23 cellular contexts compared by ENCODE assay signal in the genomic region with DNA sequence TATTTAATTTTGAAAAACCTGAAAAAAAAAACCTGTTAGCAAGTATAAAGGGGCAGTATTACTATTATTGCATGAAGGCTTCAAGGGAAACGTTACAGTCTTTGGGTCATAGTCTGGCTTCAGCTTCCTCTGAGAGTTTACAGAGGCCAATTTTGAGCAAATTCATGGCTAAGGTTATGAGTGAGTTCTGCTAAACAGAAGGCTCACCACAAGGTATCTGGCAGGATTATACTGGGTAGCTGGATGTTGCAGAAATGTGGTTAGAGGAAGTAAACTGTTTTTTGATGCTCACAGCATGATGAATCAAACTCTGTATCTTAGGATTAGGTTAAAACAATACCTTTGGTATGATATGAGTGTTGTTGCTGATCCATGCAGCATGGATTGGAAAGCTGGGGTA. TPM values are rescaled to one million over a fixed set of nuclear protein-coding genes. Genes with fewer than 3 reads are reported as not detected.
DNase-seq lines count a peak whose midpoint lies in the region; ATAC-seq, FAIRE-seq and TF ChIP-seq lines count a peak whose summit lies in the region.
"Had no signal": no experiment of that assay in that cellular context is flagged by ENCODE, and none has a peak within 500 bp of the region (broad histone marks: within the 10 kb centered on the region; RNA-seq: fewer than 3 reads in every experiment).

No MANE protein-coding gene starts in this region.

- POLR2A ChIA-PET in HepG2 (lab: Yijun Ruan, JAX), result interaction anchor here (3.5 kb wide), 1 partner anchor 9 kb away, joined by 14 read pairs; the partner anchor contains the start of gene MRPL19

- peaks cover under 1% of the 10 kb centered on the region for H3K79me2 ChIP-seq in HepG2 (ENCODE audit: insufficient read depth, low read length)

- no peak for DNase-seq in HepG2 (ENCODE audit: low spot score)
- no peak for DNase-seq in right lobe of liver
- peak; percentile 23 for DNase-seq in amniotic epithelial cell (ENCODE audit: low read depth)
- DNase-seq in iris pigment epithelial cell (ENCODE audit: low read depth), result peak; percentile 31
- DNase-seq in LoVo (ENCODE audit: low spot score), result no peak
- DNase-seq in foreskin melanocyte, result no peak
- DNase-seq in stimulated activated CD4-positive, alpha-beta T cell treated with anti-CD3 and anti-CD28 coated beads, Interleukin-2, amount 100 ng/mL, for 24 hours, result no peak
- DNase-seq in glomerular visceral epithelial cell (ENCODE audit: extremely low spot score), result no peak
- DNase-seq: BE2C; EL; NCI-H1694; NCI-H2081; NCI-H2171; NCI-H345; NCI-H524; NCI-H774; NK-92 treated with Interleukin-12 subunit alpha and Interleukin-12 subunit beta, amount 100 ng/mL, for 24 hours; Peyer's patch; SJCRH30 had no signal

- intact Hi-C loops in HepG2 (cut with micrococcal nuclease; ENCODE audit: unreplicated experiment), result no loop called here
- intact Hi-C loops in right lobe of liver (cut with DNase I), result no loop called here

- no peaks in the 10 kb centered on the region for H4K20me1 ChIP-seq in HepG2 (ENCODE audit: insufficient read depth, low read length)

- WGBS in HepG2 (ENCODE audit: low lambda C conversion rate), result 96% methylated on average over 1 of the region's 1 CpG
- WGBS in right lobe of liver (ENCODE audit: insufficient coverage, low coverage, low lambda C conversion rate, missing lambda C conversion rate), result 63% methylated on average over 1 of the region's 1 CpG

- TF ChIP-seq EP300 in HepG2 (IDR thresholded peaks at IDR 0.05; ENCODE audit: low read depth in 2 of 2, low read length in 2 of 2) (no peak), HepG2 (CRISPR knock-in tag; IDR thresholded peaks at IDR 0.05; ENCODE audit: borderline replicate concordance) (no peak)

- in situ Hi-C loops in HepG2 (cut with HindIII; ENCODE audit: extremely low pct_ligation_motif_present, low pct_unique_long_range_greater_than_20kb), result no loop called here

- H3K27me3 ChIP-seq in HepG2 (ENCODE audit: control insufficient read depth in 1 of 2, insufficient read depth in 2 of 2, low read length in 2 of 2) (no peaks in the 10 kb centered on the region), right lobe of liver (no peaks in the 10 kb centered on the region)
- H3K27me3 ChIP-seq: BE2C, Peyer's patch, SJCRH30 had no signal

- no peaks in the 10 kb centered on the region for H3K4me1 ChIP-seq in HepG2 (ENCODE audit: insufficient read depth, low read length)
- no peaks in the 10 kb centered on the region for H3K4me1 ChIP-seq in right lobe of liver
- H3K4me1 ChIP-seq: BE2C, Peyer's patch, SJCRH30 had no signal

- no peaks in the 10 kb centered on the region for H3K9me3 ChIP-seq in HepG2 (ENCODE audit: low read length)
- H3K9me3 ChIP-seq in right lobe of liver, result no peaks in the 10 kb centered on the region
- H3K9me3 ChIP-seq: BE2C, Peyer's patch, SJCRH30 had no signal

- H3K36me3 ChIP-seq in HepG2 (replicated peaks in 1 of 2; ENCODE audit: control insufficient read depth in 1 of 2, insufficient read depth in 2 of 2, low read length in 2 of 2), result peaks cover 25 to 76% of the 10 kb centered on the region in 2 experiments
- H3K36me3 ChIP-seq in right lobe of liver, result peaks cover 0 to 46% (median 2%) of the 10 kb centered on the region in 4 donors

- no peak for ATAC-seq in HepG2
- no peak for ATAC-seq in right lobe of liver

- H3K27ac ChIP-seq in HepG2 (ENCODE audit: extremely low read length, insufficient read depth, low read length), result no peak overlapping the region
- no peak overlapping the region for H3K27ac ChIP-seq in right lobe of liver
- H3K27ac ChIP-seq: KMS-11, Peyer's patch, SJCRH30 had no signal

- CTCF ChIA-PET in HepG2 (lab: Yijun Ruan, JAX; ENCODE audit: low intra/inter-chr PET ratio, low total read pairs), result no interaction called here

- no peak overlapping the region for H3K9ac ChIP-seq in HepG2 (ENCODE audit: insufficient read depth, low read depth, low read length)
- H3K9ac ChIP-seq: KMS-11 had no signal

- H3K4me3 ChIP-seq in HepG2 (replicated peaks in 1 of 3; ENCODE audit: insufficient read depth in 1 of 3, low read depth in 2 of 3, low read length in 3 of 3) (no peak overlapping the region), right lobe of liver (no peak overlapping the region)
- H3K4me3 ChIP-seq: Peyer's patch, SJCRH30 had no signal

- BruUV-seq in HepG2 (replicated peaks; lab: Mats Ljungman, UMichigan), result no TSS peak

- TF ChIP-seq CTCF in HepG2 (CRISPR knock-in tag; IDR thresholded peaks at IDR 0.05) (no peak), right lobe of liver (IDR thresholded peaks at IDR 0.05) (no peak)

- TF ChIP-seq POLR2A in HepG2 (IDR thresholded peaks at IDR 0.05; ENCODE audit: insufficient read depth in 1 of 2, low read depth in 2 of 2, low read length in 2 of 2) (no peak), right lobe of liver (IDR thresholded peaks at IDR 0.05) (no peak)

- no peak for TF ChIP-seq RAD21 in HepG2 (CRISPR knock-in tag; IDR thresholded peaks at IDR 0.05)

- H3K4me2 ChIP-seq in HepG2 (ENCODE audit: low read depth, low read length), result no peak overlapping the region
- H3K4me2 ChIP-seq: KMS-11 had no signal

- no peak for FAIRE-seq in HepG2 (lab: Jason Lieb, UNC)
- FAIRE-seq: A204.1, D721Med, H54 had no signal

- H2AFZ ChIP-seq in HepG2 (ENCODE audit: low read length), result no peak overlapping the region

TF ChIP-seq in HepG2, 621 proteins besides CTCF, POLR2A, EP300 and RAD21:
- peak; percentile 10 for TF ChIP-seq RBM22 (optimal IDR thresholded peaks at IDR 0.05; ENCODE audit: low read length)
- no peak for TF ChIP-seq YEATS4 (CRISPR knock-in tag; IDR thresholded peaks at IDR 0.05; ENCODE audit: borderline replicate concordance)
- TF ChIP-seq IKZF4 (CRISPR knock-in tag; IDR thresholded peaks at IDR 0.05; ENCODE audit: borderline replicate concordance, low read depth, not compliant biosample characterization), result no peak

RNA-seq across cellular contexts. Expression of gene MRPL19, which starts 9.3 kb away (rescaled TPM):
- total RNA-seq in HepG2 (2016; rRNA removed; fragmentation: Illumina TruSeq; extraction: Trizol) (163 and 248 TPM in 2 replicates), right lobe of liver (10 to 100 TPM; 41.4 to 50.2 (median 44.0) TPM)
- 60.1 and 62.4 TPM in 2 replicates for total RNA-seq in HepG2 (2016; cell fraction: cytosol; rRNA removed; fragmentation: Illumina TruSeq; extraction: Trizol; ENCODE audit: low read depth)
- total RNA-seq in HepG2 (2016; cell fraction: insoluble cytoplasmic fraction; rRNA removed; fragmentation: Illumina TruSeq; extraction: Trizol), result 157 and 259 TPM in 2 replicates
- total RNA-seq in HepG2 (2016; cell fraction: membrane; rRNA removed; fragmentation: Illumina TruSeq; extraction: Trizol), result 81.7 and 88.8 TPM in 2 replicates
- total RNA-seq in HepG2 (2016; cell fraction: nucleus; rRNA removed; fragmentation: Illumina TruSeq; extraction: Trizol), result 77.4 and 86.6 TPM in 2 replicates
- 27.7 and 43.2 TPM in 2 replicates for polyA plus RNA-seq in HepG2 (2011; rRNA removed)
- 22.2 and 26.1 TPM in 2 replicates for polyA plus RNA-seq in HepG2 (2011; cell fraction: cytosol; rRNA removed)
- 15.2 and 16.6 TPM in 2 replicates for polyA plus RNA-seq in HepG2 (2011; cell fraction: nucleus; rRNA removed)
- 37.9 and 66.8 TPM in 2 replicates for polyA plus RNA-seq in HepG2 (2012)
- polyA plus RNA-seq in HepG2 (2016; cell fraction: cytosol; fragmentation: Illumina TruSeq; extraction: Trizol; ENCODE audit: low read depth), result 54.7 and 55.9 TPM in 2 replicates
- 233 and 251 TPM in 2 replicates for polyA plus RNA-seq in HepG2 (2016; cell fraction: insoluble cytoplasmic fraction; fragmentation: Illumina TruSeq; extraction: Trizol; ENCODE audit: low read depth)
- polyA plus RNA-seq in HepG2 (2016; cell fraction: membrane; fragmentation: Illumina TruSeq; extraction: Trizol; ENCODE audit: low read depth), result 56.1 and 61.5 TPM in 2 replicates
- 72.7 and 74.8 TPM in 2 replicates for polyA plus RNA-seq in HepG2 (2016; cell fraction: nucleus; fragmentation: Illumina TruSeq; extraction: Trizol; ENCODE audit: insufficient read depth, low read depth)
- polyA minus RNA-seq in HepG2 (2011; rRNA and poly(A)+ RNA removed; ENCODE audit: low replicate concordance), result 14.2 and 34.0 TPM in 2 replicates
- 30.5 and 33.6 TPM in 2 replicates for polyA minus RNA-seq in HepG2 (2011; cell fraction: cytosol; rRNA and poly(A)+ RNA removed)
- polyA minus RNA-seq in HepG2 (2011; cell fraction: nucleus; rRNA and poly(A)+ RNA removed), result 101 and 126 TPM in 2 replicates

RNA-seq across cellular contexts. Expression of gene GCFC2, which starts 54.9 kb away (rescaled TPM):
- total RNA-seq in HepG2 (2016; rRNA removed; fragmentation: Illumina TruSeq; extraction: Trizol) (49.0 and 65.8 TPM in 2 replicates), right lobe of liver (10 to 100 TPM; 10.9 to 21.6 (median 16.5) TPM)
- total RNA-seq in HepG2 (2016; cell fraction: cytosol; rRNA removed; fragmentation: Illumina TruSeq; extraction: Trizol; ENCODE audit: low read depth), result 38.0 and 42.3 TPM in 2 replicates
- total RNA-seq in HepG2 (2016; cell fraction: insoluble cytoplasmic fraction; rRNA removed; fragmentation: Illumina TruSeq; extraction: Trizol), result 50.2 and 66.0 TPM in 2 replicates
- total RNA-seq in HepG2 (2016; cell fraction: membrane; rRNA removed; fragmentation: Illumina TruSeq; extraction: Trizol), result 58.7 and 63.9 TPM in 2 replicates
- 49.7 and 60.7 TPM in 2 replicates for total RNA-seq in HepG2 (2016; cell fraction: nucleus; rRNA removed; fragmentation: Illumina TruSeq; extraction: Trizol)
- 22.5 and 26.8 TPM in 2 replicates for polyA plus RNA-seq in HepG2 (2011; rRNA removed)
- 9.9 and 11.6 TPM in 2 replicates for polyA plus RNA-seq in HepG2 (2011; cell fraction: cytosol; rRNA removed)
- polyA plus RNA-seq in HepG2 (2011; cell fraction: nucleus; rRNA removed), result 17.0 and 21.1 TPM in 2 replicates
- 21.1 and 34.2 TPM in 2 replicates for polyA plus RNA-seq in HepG2 (2012)
- 55.9 and 64.3 TPM in 2 replicates for polyA plus RNA-seq in HepG2 (2016; cell fraction: cytosol; fragmentation: Illumina TruSeq; extraction: Trizol; ENCODE audit: low read depth)
- 55.7 and 56.0 TPM in 2 replicates for polyA plus RNA-seq in HepG2 (2016; cell fraction: insoluble cytoplasmic fraction; fragmentation: Illumina TruSeq; extraction: Trizol; ENCODE audit: low read depth)
- 58.8 and 59.6 TPM in 2 replicates for polyA plus RNA-seq in HepG2 (2016; cell fraction: membrane; fragmentation: Illumina TruSeq; extraction: Trizol; ENCODE audit: low read depth)
- polyA plus RNA-seq in HepG2 (2016; cell fraction: nucleus; fragmentation: Illumina TruSeq; extraction: Trizol; ENCODE audit: insufficient read depth, low read depth), result 62.4 and 66.5 TPM in 2 replicates
- polyA minus RNA-seq in HepG2 (2011; rRNA and poly(A)+ RNA removed; ENCODE audit: low replicate concordance), result 4.6 and 5.0 TPM in 2 replicates
- 6.8 and 8.4 TPM in 2 replicates for polyA minus RNA-seq in HepG2 (2011; cell fraction: cytosol; rRNA and poly(A)+ RNA removed)
- polyA minus RNA-seq in HepG2 (2011; cell fraction: nucleus; rRNA and poly(A)+ RNA removed), result 46.5 and 59.9 TPM in 2 replicates

Comparison
In these comparisons a context has a peak if more than half of its experiments do, and no peak if none do; other contexts are left out.
1. DNase-seq: peak in amniotic epithelial cell (single experiment) and iris pigment epithelial cell (single experiment); none in HepG2 (single experiment), right lobe of liver (0 of 3), LoVo (single experiment), foreskin melanocyte (single experiment), stimulated activated CD4-positive, alpha-beta T cell treated with anti-CD3 and anti-CD28 coated beads, Interleukin-2, amount 100 ng/mL, for 24 hours (0 of 2) and glomerular visceral epithelial cell (single experiment).